35 cellular contexts compared by ENCODE assay signal in the genomic region with DNA sequence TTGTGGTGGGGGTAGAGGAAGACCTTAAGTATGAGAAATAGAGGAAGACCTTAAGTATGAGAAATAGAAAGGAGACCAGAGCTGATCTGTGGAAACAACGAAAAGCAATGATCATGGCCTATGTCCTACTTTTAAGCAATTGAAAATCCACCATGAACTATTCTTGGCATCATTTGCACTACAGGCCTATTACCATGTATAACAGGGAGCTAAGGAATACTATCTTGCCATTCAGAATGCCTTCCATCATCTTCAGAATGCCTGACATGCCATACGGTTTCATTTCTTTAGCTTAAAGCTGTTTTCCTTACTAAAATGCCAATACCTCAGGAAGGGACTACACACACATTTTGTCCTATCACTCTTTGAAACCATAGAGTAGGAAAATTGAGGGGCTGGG.
"Had no signal": no experiment of that assay in that cellular context is flagged by ENCODE, and none has a peak within 500 bp of the region (broad histone marks: within the 10 kb centered on the region; RNA-seq: fewer than 3 reads in every experiment).

No MANE protein-coding gene starts in this region.

- H3K4me3 ChIP-seq: MG63 had no signal

- H3K9me3 ChIP-seq: MG63 had no signal

- H3K36me3 ChIP-seq: MG63 had no signal

- DNase-seq: Karpas-422, Kasumi-1, MG63, MM.1S, MV-4-11, NCI-H1048, NCI-H1092 treated with DMSO at 0.1 percent for 48 hours, NCI-H1105, NCI-H1105 treated with DMSO at 0.1 percent for 48 hours, NCI-H1417 treated with DMSO at 0.1 percent for 48 hours, NCI-H1436, NCI-H1436 treated with DMSO at 0.1 percent for 48 hours, NCI-H146, NCI-H1694, NCI-H1694 treated with DMSO at 0.1 percent for 48 hours, NCI-H187, NCI-H187 treated with DMSO at 0.1 percent for 48 hours, NCI-H1930, NCI-H2029, NCI-H2029 treated with DMSO at 0.1 percent for 48 hours, NCI-H2081, NCI-H2081 treated with DMSO at 0.1 percent for 48 hours, NCI-H2107, NCI-H2171, NCI-H2171 treated with DMSO at 0.1 percent for 48 hours, NCI-H2227 treated with DMSO at 0.1 percent for 48 hours, NCI-H226, NCI-H345, NCI-H446, NCI-H446 treated with DMSO at 0.1 percent for 48 hours, NCI-H510A, NCI-H510A treated with DMSO at 0.1 percent for 48 hours, NCI-H524, NCI-H524 treated with DMSO at 0.1 percent for 48 hours, NCI-H526 had no signal
